Comparison of ENCODE assay signal across 11 cellular contexts in the genomic region with DNA sequence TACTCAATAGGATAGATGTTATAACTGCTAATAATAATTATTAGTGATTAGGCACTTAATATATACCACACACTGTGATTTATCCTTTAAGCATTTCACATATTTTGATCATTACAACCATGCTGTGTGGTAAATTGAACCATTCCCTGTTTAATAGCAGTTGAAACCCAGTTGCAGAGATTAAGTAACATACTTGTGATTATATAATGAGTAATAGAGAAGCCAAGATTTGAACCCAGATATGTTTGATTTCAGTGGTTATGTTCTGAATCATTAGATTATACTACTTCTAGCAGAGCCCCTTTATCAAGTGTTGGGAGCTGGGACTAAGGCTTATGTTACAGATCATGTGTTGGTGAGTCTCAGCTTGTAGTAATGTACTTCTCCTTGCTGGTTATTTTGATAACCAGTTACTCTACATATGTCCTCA. TPM values are rescaled to one million over a fixed set of nuclear protein-coding genes. Genes with fewer than 3 reads are reported as not detected.
DNase-seq lines count a peak whose midpoint lies in the region; ATAC-seq and TF ChIP-seq lines count a peak whose summit lies in the region.
"Had no signal": no experiment of that assay in that cellular context is flagged by ENCODE, and none has a peak within 500 bp of the region (broad histone marks: within the 10 kb centered on the region; RNA-seq: fewer than 3 reads in every experiment).

No MANE protein-coding gene starts in this region.

- H3K27ac ChIP-seq in breast epithelium = no peak overlapping the region
- H3K27ac ChIP-seq in heart left ventricle = peak overlapping the region in 1 of 12 donors; percentile 29
- H3K27ac ChIP-seq in Peyer's patch = no peak overlapping the region
- H3K27ac ChIP-seq: body of pancreas, neural progenitor cell had no signal

- TF ChIP-seq POLR2A in breast epithelium (IDR thresholded peaks at IDR 0.05) (no peak), heart left ventricle (IDR thresholded peaks at IDR 0.05) (no peak), Peyer's patch (IDR thresholded peaks at IDR 0.05) (no peak)

- H3K4me1 ChIP-seq in breast epithelium (no peaks in the 10 kb centered on the region), heart left ventricle (peaks cover 0 to 30% (median 9%) of the 10 kb centered on the region in 12 donors), Peyer's patch (peaks cover 0 to 10% (median 0%) of the 10 kb centered on the region in 4 donors)
- H3K4me1 ChIP-seq: neural progenitor cell had no signal

- H3K9me3 Mint-ChIP-seq in MCF 10A (ENCODE audit: unreplicated experiment) = no peaks in the 10 kb centered on the region
- no peaks in the 10 kb centered on the region for H3K9me3 Mint-ChIP-seq in activated T-helper 17 cell treated with anti-CD3 and anti-CD28 coated beads, Interleukin-2, amount 50 U/mL, for 72 hours
- H3K9me3 Mint-ChIP-seq: neural progenitor cell had no signal

- H3K4me3 Mint-ChIP-seq in MCF 10A (ENCODE audit: unreplicated experiment) = no peak overlapping the region
- no peak overlapping the region for H3K4me3 Mint-ChIP-seq in activated T-helper 17 cell treated with anti-CD3 and anti-CD28 coated beads, Interleukin-2, amount 50 U/mL, for 72 hours
- H3K4me3 Mint-ChIP-seq: neural progenitor cell had no signal

- H3K36me3 ChIP-seq in breast epithelium (no peaks in the 10 kb centered on the region), heart left ventricle (peaks cover 0 to 83% (median 33%) of the 10 kb centered on the region in 9 donors), Peyer's patch (peaks cover 0 to 30% (median 0%) of the 10 kb centered on the region in 3 donors)

- TF ChIP-seq CTCF in MCF 10A (IDR thresholded peaks at IDR 0.05; ENCODE audit: unreplicated experiment) = no peak
- TF ChIP-seq CTCF in breast epithelium (IDR thresholded peaks at IDR 0.05) = no peak
- TF ChIP-seq CTCF in fibroblast of villous mesenchyme (IDR thresholded peaks at IDR 0.05; ENCODE audit: insufficient read depth, low read depth, low read length) = no peak
- TF ChIP-seq CTCF in heart left ventricle (IDR thresholded peaks at IDR 0.05) = no peak
- TF ChIP-seq CTCF in Peyer's patch (IDR thresholded peaks at IDR 0.05) = no peak

- no peak overlapping the region for H3K4me3 ChIP-seq in breast epithelium
- H3K4me3 ChIP-seq in fibroblast of villous mesenchyme (ENCODE audit: low read depth, low read length) = no peak overlapping the region
- H3K4me3 ChIP-seq in heart left ventricle = no peak overlapping the region
- H3K4me3 ChIP-seq in Peyer's patch = no peak overlapping the region
- H3K4me3 ChIP-seq: body of pancreas, neural progenitor cell had no signal

- H3K9me3 ChIP-seq in breast epithelium (no peaks in the 10 kb centered on the region), heart left ventricle (no peaks in the 10 kb centered on the region), Peyer's patch (no peaks in the 10 kb centered on the region)
- H3K9me3 ChIP-seq: body of pancreas had no signal

- DNase-seq in MCF 10A (ENCODE audit: unreplicated experiment) = no peak
- DNase-seq in breast epithelium (ENCODE audit: low spot score in 2 of 2) = no peak
- peak; percentile 54 for DNase-seq in fibroblast of villous mesenchyme (ENCODE audit: low read depth)
- no peak for DNase-seq in heart left ventricle
- DNase-seq in Kasumi-1 (lab: John Stamatoyannopoulos, UW) = no peak
- no peak for DNase-seq in Peyer's patch
- DNase-seq: activated CD8-positive, alpha-beta memory T cell treated with anti-CD3 and anti-CD28 coated beads, Interleukin-2, amount 50 U/mL, for 48 hours had no signal

- H3K36me3 Mint-ChIP-seq in MCF 10A (ENCODE audit: insufficient read depth, unreplicated experiment) = peaks cover 28% of the 10 kb centered on the region
- peaks cover 96% of the 10 kb centered on the region for H3K36me3 Mint-ChIP-seq in activated T-helper 17 cell treated with anti-CD3 and anti-CD28 coated beads, Interleukin-2, amount 50 U/mL, for 72 hours (ENCODE audit: low read depth)

- peaks cover 15% of the 10 kb centered on the region for H3K4me1 Mint-ChIP-seq in MCF 10A (ENCODE audit: insufficient read depth, unreplicated experiment)
- peaks cover 33% of the 10 kb centered on the region for H3K4me1 Mint-ChIP-seq in activated T-helper 17 cell treated with anti-CD3 and anti-CD28 coated beads, Interleukin-2, amount 50 U/mL, for 72 hours
- H3K4me1 Mint-ChIP-seq: neural progenitor cell had no signal

- peak overlapping the region; percentile 6 for H3K27ac Mint-ChIP-seq in MCF 10A (ENCODE audit: low read depth, unreplicated experiment)
- H3K27ac Mint-ChIP-seq in activated T-helper 17 cell treated with anti-CD3 and anti-CD28 coated beads, Interleukin-2, amount 50 U/mL, for 72 hours = peak overlapping the region; percentile 3
- H3K27ac Mint-ChIP-seq: neural progenitor cell had no signal

- H3K27me3 ChIP-seq in breast epithelium (no peaks in the 10 kb centered on the region), heart left ventricle (no peaks in the 10 kb centered on the region), Peyer's patch (no peaks in the 10 kb centered on the region)
- H3K27me3 ChIP-seq: body of pancreas, neural progenitor cell had no signal

- no TSS peak for BruUV-seq in MCF 10A (replicated peaks; lab: Mats Ljungman, UMichigan)

- ATAC-seq in activated T-helper 17 cell treated with anti-CD3 and anti-CD28 coated beads, Interleukin-2, amount 50 U/mL, for 72 hours (replicated peaks) = peak; percentile 24
- ATAC-seq in heart left ventricle = no peak
- no peak for ATAC-seq in GM21515 (IDR thresholded peaks at IDR 0.05; ENCODE audit: unreplicated experiment)

- intact Hi-C loops in MCF 10A (cut with micrococcal nuclease) (no loop called here), breast epithelium (cut with DNase I; ENCODE audit: low total_unique reads) (no loop called here), heart left ventricle (cut with DNase I) (loop anchor here in 9 of 10 donors (2.0 to 10.0 kb wide), 11 partner anchors 42 to 294 kb away; a partner anchor contains a TSS)

- CTCF ChIA-PET in MCF 10A (lab: Yijun Ruan, JAX) = interaction anchor here (0.6 to 7.0 kb wide), 24 partner anchors 10 to 453 kb away, joined by 3 to 177 read pairs (median 4); a partner anchor contains a TSS

- POLR2A ChIA-PET in MCF 10A (lab: Yijun Ruan, JAX) = interaction anchor here (0.7 to 4.7 kb wide), 7 partner anchors 10 to 281 kb away, joined by 3 to 43 read pairs (median 3); no protein-coding TSS in a partner anchor

- no peaks in the 10 kb centered on the region for H3K27me3 Mint-ChIP-seq in MCF 10A (ENCODE audit: insufficient read depth, unreplicated experiment)
- no peaks in the 10 kb centered on the region for H3K27me3 Mint-ChIP-seq in activated T-helper 17 cell treated with anti-CD3 and anti-CD28 coated beads, Interleukin-2, amount 50 U/mL, for 72 hours

RNA-seq across cellular contexts. Expression of a gene that starts 44.1 kb away (rescaled TPM):
- total RNA-seq in MCF 10A (2022) (47.7 and 51.4 TPM in 2 replicates), breast epithelium (10 to 100 TPM; 33.1 to 35.3 (median 34.7) TPM), fibroblast of villous mesenchyme (28.0 and 35.8 TPM in 2 replicates), heart left ventricle (10 to 100 TPM in 2 of 9 donors, 1 to 10 TPM in 7; 8.1 to 25.3 (median 9.5) TPM), Peyer's patch (100 to 1,000 TPM in 1 of 4 donors, 10 to 100 TPM in 3; 27.7 to 128 (median 42.9) TPM)
- total RNA-seq in activated T-helper 17 cell treated with anti-CD3 and anti-CD28 coated beads, Interleukin-2, amount 50 U/mL, for 72 hours = 100 to 1,000 TPM; 168 to 215 TPM
- polyA plus RNA-seq in heart left ventricle = 1 to 10 TPM; 3.2 to 7.9 TPM

RNA-seq across cellular contexts. Expression of a gene that starts 50.2 kb away (rescaled TPM):
- total RNA-seq in MCF 10A (2022) (55.5 and 60.0 TPM in 2 replicates), breast epithelium (10 to 100 TPM; 14.6 to 21.0 (median 20.3) TPM), fibroblast of villous mesenchyme (15.1 and 22.0 TPM in 2 replicates), heart left ventricle (10 to 100 TPM in 6 of 9 donors, 1 to 10 TPM in 3; 6.9 to 15.9 (median 12.7) TPM), Peyer's patch (10 to 100 TPM in 3 of 4 donors, 1 to 10 TPM in 1; 8.4 to 19.0 (median 12.2) TPM)
- total RNA-seq in activated T-helper 17 cell treated with anti-CD3 and anti-CD28 coated beads, Interleukin-2, amount 50 U/mL, for 72 hours = 10 to 100 TPM; 40.1 to 44.8 TPM
- 10 to 100 TPM in 1 of 2 donors, 1 to 10 TPM in 1; 5.4 to 27.4 TPM for polyA plus RNA-seq in heart left ventricle

Comparison
In these comparisons a context has a peak if more than half of its experiments do, and no peak if none do; other contexts are left out.
1. intact Hi-C loops: an anchor here in heart left ventricle (2.0 to 10.0 kb wide); none called in MCF 10A and breast epithelium.